In genomic region chr5:141952030-141952429, GRCh38 we compare ENCODE assay signal across 1 cellular context.
TF ChIP-seq lines count a peak whose summit lies in the region.

No MANE protein-coding gene starts in this region.

TF ChIP-seq in SK-N-SH, 30 proteins besides CTCF, POLR2A, EP300 and RAD21:
- TF ChIP-seq FOSL2 (IDR thresholded peaks at IDR 0.05; ENCODE audit: borderline replicate concordance, low read depth), result no peak
- no peak for TF ChIP-seq CHD2 (IDR thresholded peaks at IDR 0.05; ENCODE audit: low read length, partially characterized antibody)
- no peak for TF ChIP-seq TCF12 (IDR thresholded peaks at IDR 0.05)
- no peak for TF ChIP-seq RXRA (IDR thresholded peaks at IDR 0.05; ENCODE audit: borderline replicate concordance, low read depth)
- no peak for TF ChIP-seq USF1 (IDR thresholded peaks at IDR 0.05; ENCODE audit: borderline replicate concordance, low read depth)
- TF ChIP-seq SMC3 (IDR thresholded peaks at IDR 0.05; ENCODE audit: low read depth, low read length), result no peak
- no peak for TF ChIP-seq GABPA (IDR thresholded peaks at IDR 0.05; ENCODE audit: low read depth)
- TF ChIP-seq MEF2A (IDR thresholded peaks at IDR 0.05; ENCODE audit: borderline replicate concordance, low read depth), result no peak
- TF ChIP-seq ZBTB33 (IDR thresholded peaks at IDR 0.05; ENCODE audit: borderline replicate concordance, low read depth), result no peak
- TF ChIP-seq ELF1 (IDR thresholded peaks at IDR 0.05), result no peak
- no peak for TF ChIP-seq EZH2phosphoT487 (IDR thresholded peaks at IDR 0.05; ENCODE audit: borderline replicate concordance, low read depth)
- no peak for TF ChIP-seq TAF1 (IDR thresholded peaks at IDR 0.05; ENCODE audit: borderline replicate concordance, low read depth, low read length)
- TF ChIP-seq FOXJ3 (CRISPR knock-in tag; IDR thresholded peaks at IDR 0.05), result no peak
- no peak for TF ChIP-seq RCOR1 (IDR thresholded peaks at IDR 0.05; ENCODE audit: low read length)
- TF ChIP-seq JUND (IDR thresholded peaks at IDR 0.05), result no peak
- TF ChIP-seq USF2 (IDR thresholded peaks at IDR 0.05; ENCODE audit: borderline replicate concordance, low read depth, low read length), result no peak
- TF ChIP-seq SIN3A (IDR thresholded peaks at IDR 0.05; ENCODE audit: borderline replicate concordance, low read depth, low read length), result no peak
